19 cellular contexts compared by ENCODE assay signal in genomic region chr14:91406982-91407381, GRCh38. TPM values are rescaled to one million over a fixed set of nuclear protein-coding genes. Genes with fewer than 3 reads are reported as not detected.
DNase-seq lines count a peak whose midpoint lies in the region; ATAC-seq, FAIRE-seq and TF ChIP-seq lines count a peak whose summit lies in the region.
"Had no signal": no experiment of that assay in that cellular context is flagged by ENCODE, and none has a peak within 500 bp of the region (broad histone marks: within the 10 kb centered on the region; RNA-seq: fewer than 3 reads in every experiment).

No MANE protein-coding gene starts in this region.

- H3K27me3 ChIP-seq in GM12878 (replicated peaks in 1 of 2; ENCODE audit: control insufficient read depth in 2 of 2, insufficient read depth in 2 of 2, low read length in 1 of 2) (no peaks in the 10 kb centered on the region), sigmoid colon (no peaks in the 10 kb centered on the region)
- H3K27me3 ChIP-seq: esophagus muscularis mucosa, ovary, upper lobe of right lung had no signal

- no TSS peak for BruUV-seq in GM12878 (replicated peaks; lab: Mats Ljungman, UMichigan)

- TF ChIP-seq POLR2A in GM12878 (IDR thresholded peaks at IDR 0.05; ENCODE audit: low read depth, low read length) (no peak), sigmoid colon (IDR thresholded peaks at IDR 0.05) (no peak)

- intact Hi-C loops in activated CD4-positive, alpha-beta T cell treated with anti-CD3 and anti-CD28 coated beads, Interleukin-2, amount 10 ng/mL, durations not matched to agents 24 days and 14 days (cut with micrococcal nuclease), result no loop called here
- intact Hi-C loops in GM12878 (cut with micrococcal nuclease; ENCODE audit: unreplicated experiment) (no loop called here), sigmoid colon (cut with DNase I) (no loop called here)

- H4K20me1 ChIP-seq in GM12878 (ENCODE audit: control insufficient read depth, insufficient read depth), result peaks cover 19% of the 10 kb centered on the region

- peaks cover 52% of the 10 kb centered on the region for H3K36me3 Mint-ChIP-seq in activated CD4-positive, alpha-beta T cell treated with anti-CD3 and anti-CD28 coated beads, Interleukin-2, amount 10 ng/mL, durations not matched to agents 24 days and 14 days (ENCODE audit: low read depth)

- in situ Hi-C loops in GM12878 (cut with MboI), result no loop called here

- SMC1A ChIA-PET in GM12878 (lab: Charles Lee; ENCODE audit: uncharacterized antibody, unreplicated experiment), result no interaction called here

- no peak overlapping the region for H3K9ac ChIP-seq in GM12878 (ENCODE audit: control insufficient read depth, insufficient read depth, low read length)

- no peak for TF ChIP-seq EP300 in GM12878 (IDR thresholded peaks at IDR 0.05; ENCODE audit: borderline replicate concordance in 1 of 2, control insufficient read depth in 1 of 2, low read depth in 2 of 2, low read length in 2 of 2)
- TF ChIP-seq EP300 in sigmoid colon (IDR thresholded peaks at IDR 0.05), result no peak

- ATAC-seq in GM12878 (peak; percentile 22), HG02938 (IDR thresholded peaks at IDR 0.05; ENCODE audit: unreplicated experiment) (no peak)
- ATAC-seq: heart right ventricle, upper lobe of right lung had no signal

- CTCF ChIA-PET in RWPE1 (lab: Yijun Ruan, JAX), result no interaction called here
- CTCF ChIA-PET in GM12878 (lab: Yijun Ruan, JAX), result interaction anchor here (1.1 kb wide), 1 partner anchor 230 kb away, joined by 3 read pairs; no protein-coding TSS in a partner anchor

- no peak for TF ChIP-seq CTCF in RWPE1 (conservative IDR thresholded peaks at IDR 0.05; ENCODE audit: low read depth)
- TF ChIP-seq CTCF in GM12878 (IDR thresholded peaks at IDR 0.05 in 2 of 3, conservative IDR thresholded peaks at IDR 0.05 in 1 of 3; ENCODE audit: control insufficient read depth in 2 of 3, extremely low read depth in 1 of 3, insufficient read depth in 1 of 3, low read depth in 3 of 3, low read length in 3 of 3), result no peak
- TF ChIP-seq CTCF in sigmoid colon (IDR thresholded peaks at IDR 0.05), result no peak

- FAIRE-seq in GM12878 (lab: Jason Lieb, UNC), result no peak
- FAIRE-seq: A204.1, kidney had no signal

- peak overlapping the region; percentile 47 for H3K4me3 Mint-ChIP-seq in activated CD4-positive, alpha-beta T cell treated with anti-CD3 and anti-CD28 coated beads, Interleukin-2, amount 10 ng/mL, durations not matched to agents 24 days and 14 days

- H3K27me3 Mint-ChIP-seq in activated CD4-positive, alpha-beta T cell treated with anti-CD3 and anti-CD28 coated beads, Interleukin-2, amount 10 ng/mL, durations not matched to agents 24 days and 14 days, result no peaks in the 10 kb centered on the region

- peaks cover 97% of the 10 kb centered on the region for H3K79me2 ChIP-seq in GM12878 (ENCODE audit: control insufficient read depth, insufficient read depth, low read length)

- 61% methylated on average over 5 of the region's 5 CpGs for WGBS in GM12878 (ENCODE audit: insufficient coverage, insufficient replicate concordance, low lambda C conversion rate, missing lambda C conversion rate)
- 82 to 89% methylated on average over 5 of the region's 5 CpGs for WGBS in sigmoid colon, 2 donors

- H3K9me3 Mint-ChIP-seq in activated CD4-positive, alpha-beta T cell treated with anti-CD3 and anti-CD28 coated beads, Interleukin-2, amount 10 ng/mL, durations not matched to agents 24 days and 14 days, result no peaks in the 10 kb centered on the region

- DNase-seq in activated CD4-positive, alpha-beta T cell treated with anti-CD3 and anti-CD28 coated beads, Interleukin-2, amount 10 ng/mL, durations not matched to agents 24 days and 14 days, result no peak
- DNase-seq in activated CD4-positive, alpha-beta T cell treated with anti-CD3 and anti-CD28 coated beads, Interleukin-2, amount 50 U/mL, for 4 hours, result no peak
- DNase-seq in RWPE1 (ENCODE audit: low spot score) (no peak), GM12878 (ENCODE audit: low read depth, low spot score) (no peak), sigmoid colon (peak; percentile 6), kidney tubule cell (ENCODE audit: low spot score) (no peak), GM19240 (ENCODE audit: insufficient read length, low spot score) (no peak)
- DNase-seq: dermis blood vessel endothelial cell; heart right ventricle; kidney; NCI-H1694 treated with DMSO at 0.1 percent for 48 hours; NCI-H446; ovary; stimulated activated CD4-positive, alpha-beta T cell treated with anti-CD3 and anti-CD28 coated beads, Interleukin-4, amount 100 ng/mL, for 1 hour; upper lobe of right lung had no signal

- H3K27ac Mint-ChIP-seq in activated CD4-positive, alpha-beta T cell treated with anti-CD3 and anti-CD28 coated beads, Interleukin-2, amount 10 ng/mL, durations not matched to agents 24 days and 14 days, result peak overlapping the region; percentile 92

- peaks cover 84% of the 10 kb centered on the region for H3K4me1 Mint-ChIP-seq in activated CD4-positive, alpha-beta T cell treated with anti-CD3 and anti-CD28 coated beads, Interleukin-2, amount 10 ng/mL, durations not matched to agents 24 days and 14 days

- RAD21 ChIA-PET in GM12878 (lab: Charles Lee; ENCODE audit: unreplicated experiment), result no interaction called here

- no peak for TF ChIP-seq RAD21 in GM12878 (IDR thresholded peaks at IDR 0.05; ENCODE audit: insufficient read depth, low read depth, low read length)

- H3K4me1 ChIP-seq in GM12878 (ENCODE audit: control insufficient read depth, insufficient read depth, low read length) (peaks cover 57% of the 10 kb centered on the region), sigmoid colon (peaks cover 0 to 8% (median 0%) of the 10 kb centered on the region in 4 donors)

- H3K9me3 ChIP-seq in GM12878 (replicated peaks; ENCODE audit: control insufficient read depth, insufficient read depth, low read length), result no peaks in the 10 kb centered on the region
- no peaks in the 10 kb centered on the region for H3K9me3 ChIP-seq in sigmoid colon
- H3K9me3 ChIP-seq: esophagus muscularis mucosa, HAP-1, heart right ventricle, ovary, upper lobe of right lung had no signal

- H3K4me3 ChIP-seq in GM12878, result no peak overlapping the region
- H3K4me3 ChIP-seq in sigmoid colon, result no peak overlapping the region
- H3K4me3 ChIP-seq: esophagus muscularis mucosa, HAP-1, heart right ventricle, ovary, upper lobe of right lung had no signal

- 0 out of 2 replicates have a peak overlapping the region, but pooled peaks have one; percentile 26 for H3K27ac ChIP-seq in RWPE1
- H3K27ac ChIP-seq in GM12878 (ENCODE audit: control insufficient read depth, insufficient read depth), result peak overlapping the region; percentile 46; the same call in 1 of the 2 replicates
- no peak overlapping the region for H3K27ac ChIP-seq in sigmoid colon
- H3K27ac ChIP-seq: esophagus muscularis mucosa, ovary had no signal

- H3K36me3 ChIP-seq in GM12878 (ENCODE audit: control insufficient read depth in 2 of 2, insufficient read depth in 2 of 2, low read length in 1 of 2) (peaks cover 36% of the 10 kb centered on the region in 2 experiments), sigmoid colon (no peaks in the 10 kb centered on the region)
- H3K36me3 ChIP-seq: esophagus muscularis mucosa, ovary, upper lobe of right lung had no signal

- H2AFZ ChIP-seq in GM12878 (ENCODE audit: control insufficient read depth, low read depth, low read length), result no peak overlapping the region

- POLR2A ChIA-PET in RWPE1 (lab: Yijun Ruan, JAX; ENCODE audit: low non-redundant PET), result no interaction called here
- POLR2A ChIA-PET in GM12878 (lab: Charles Lee), result no interaction called here

- H3K4me2 ChIP-seq in GM12878 (ENCODE audit: control insufficient read depth, insufficient read depth), result peak overlapping the region; percentile 46

TF ChIP-seq in GM12878, 131 proteins besides CTCF, POLR2A, EP300 and RAD21:
- TF ChIP-seq RELA (IDR thresholded peaks at IDR 0.05; ENCODE audit: borderline replicate concordance, partially characterized antibody) (no peak), TAF1 (IDR thresholded peaks at IDR 0.05; ENCODE audit: borderline replicate concordance, low read depth, low read length) (0 out of 2 replicates have a peak, but pooled peaks have one; percentile 13), RB1 (IDR thresholded peaks at IDR 0.05; ENCODE audit: borderline replicate concordance) (no peak), BHLHE40 (IDR thresholded peaks at IDR 0.05; ENCODE audit: borderline replicate concordance in 1 of 2, low read depth in 2 of 2, low read length in 1 of 2) (peak; percentile 51 to 64; a peak in 3 of 4 replicates), MAX (IDR thresholded peaks at IDR 0.05; ENCODE audit: low read depth, low read length) (no peak)

RNA-seq across cellular contexts. Expression of gene CCDC88C, which starts 10.6 kb away (rescaled TPM):
- total RNA-seq in activated CD4-positive, alpha-beta T cell treated with anti-CD3 and anti-CD28 coated beads, Interleukin-2, amount 10 ng/mL, durations not matched to agents 24 days and 14 days, result 79.7 and 89.9 TPM in 2 replicates
- 423 and 447 TPM in 2 replicates for total RNA-seq in GM12878 (2013; cell fraction: nucleolus; rRNA removed)
- 48.4 and 48.8 TPM in 2 replicates for total RNA-seq in GM12878 (2014; rRNA removed)
- total RNA-seq in GM12878 (2014; rRNA removed; fragmentation: Illumina TruSeq; extraction: Trizol), result 35.7 and 41.3 TPM in 2 replicates
- 71.3 and 79.6 TPM in 2 replicates for total RNA-seq in GM12878 (2021)
- polyA plus RNA-seq in GM12878 (2011; ENCODE audit: low read depth), result 18.5 TPM
- 37.2 and 39.7 TPM in 2 replicates for polyA plus RNA-seq in GM12878 (2011; rRNA removed)
- polyA plus RNA-seq in GM12878 (2011; cell fraction: cytosol; rRNA removed), result 37.8 and 40.4 TPM in 2 replicates
- 123 and 167 TPM in 2 replicates for polyA plus RNA-seq in GM12878 (2011; cell fraction: nucleus; rRNA removed)
- 34.9 and 39.6 TPM in 2 replicates for polyA plus RNA-seq in GM12878 (2012)
- polyA plus RNA-seq in GM12878 (2014; fragmentation: Illumina TruSeq; extraction: Trizol), result 20.2 and 31.3 TPM in 2 replicates
- polyA plus RNA-seq in GM12878 (2014; fragmentation: Nextera tagmentation; extraction: Ambion mirVana), result 1 to 10 TPM; 4.0 to 7.0 TPM
- 53.5 and 66.2 TPM in 2 replicates for polyA plus RNA-seq in GM12878 (2014; rRNA removed)
- 10 to 100 TPM; 28.9 to 33.4 TPM for polyA plus RNA-seq in GM12878 (2016; fragmentation: Nextera tagmentation; extraction: Ambion mirVana)
- 69.8 and 107 TPM in 2 replicates for polyA minus RNA-seq in GM12878 (2011; rRNA and poly(A)+ RNA removed)
- polyA minus RNA-seq in GM12878 (2011; cell fraction: cytosol; rRNA and poly(A)+ RNA removed), result 26.6 and 28.2 TPM in 2 replicates
- 97.0 and 159 TPM in 2 replicates for polyA minus RNA-seq in GM12878 (2011; cell fraction: nucleus; rRNA and poly(A)+ RNA removed)
- total RNA-seq in sigmoid colon, result 1 to 10 TPM in 3 of 4 donors, under 1 TPM in 1; 0.95 to 3.9 (median 1.4) TPM
- 10 to 100 TPM; 14.4 to 45.7 (median 21.0) TPM for polyA plus RNA-seq in sigmoid colon

Comparison
In these comparisons a context has a peak if more than half of its experiments do, and no peak if none do; other contexts are left out.
1. H3K27ac ChIP-seq: peak in RWPE1 (single experiment) and GM12878 (single experiment); none in sigmoid colon (0 of 4).
2. RNA of gene CCDC88C, which starts 10.6 kb away (total RNA-seq): 79.7 to 89.9 TPM in activated CD4-positive, alpha-beta T cell treated with anti-CD3 and anti-CD28 coated beads, Interleukin-2, amount 10 ng/mL, durations not matched to agents 24 days and 14 days and 35.7 to 447 TPM in GM12878; 0.95 to 3.9 TPM in sigmoid colon; every median in the first group is over 4 times any median in the second.